21 cellular contexts compared by ENCODE assay signal in the genomic region with DNA sequence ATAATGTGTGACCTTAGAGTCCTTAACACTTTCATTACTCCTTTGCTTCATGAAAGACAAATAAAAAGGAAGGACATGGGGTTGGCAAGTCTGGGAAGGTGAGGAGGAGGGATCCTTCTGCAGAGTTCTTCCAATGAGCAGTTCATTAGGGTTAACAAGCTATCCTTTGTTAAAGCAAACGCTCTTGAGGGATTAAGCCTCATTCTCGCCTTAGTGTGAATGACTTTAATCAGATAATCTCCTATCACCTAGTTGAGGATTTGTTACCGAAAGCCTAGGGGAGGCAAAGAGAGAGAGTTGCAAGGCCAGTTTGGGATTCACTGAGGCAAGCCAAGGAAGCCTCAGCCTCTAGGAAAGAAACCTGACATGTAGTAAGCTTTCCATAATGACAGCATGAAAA. TPM values are rescaled to one million over a fixed set of nuclear protein-coding genes. Genes with fewer than 3 reads are reported as not detected.
DNase-seq lines count a peak whose midpoint lies in the region; ATAC-seq and TF ChIP-seq lines count a peak whose summit lies in the region.
"Had no signal": no experiment of that assay in that cellular context is flagged by ENCODE, and none has a peak within 500 bp of the region (broad histone marks: within the 10 kb centered on the region; RNA-seq: fewer than 3 reads in every experiment).

No MANE protein-coding gene starts in this region.

- no peak for DNase-seq in activated CD4-positive, alpha-beta T cell treated with anti-CD3 and anti-CD28 coated beads for 36 hours
- no peak for DNase-seq in activated CD4-positive, alpha-beta T cell treated with anti-CD3 and anti-CD28 coated beads, Interleukin-2, amount 50 U/mL, for 1 hour
- DNase-seq in T-cell (no peak), mesendoderm (peak; percentile 96), suprapubic skin (ENCODE audit: low spot score in 2 of 2) (no peak), NCI-H2107 (lab: John Stamatoyannopoulos, UW) (no peak), LoVo (ENCODE audit: low spot score) (no peak)
- DNase-seq in NK-92 treated with Interleukin-12 subunit alpha and Interleukin-12 subunit beta, amount 100 ng/mL, for 24 hours (lab: John Stamatoyannopoulos, UW) = no peak
- DNase-seq: activated CD8-positive, alpha-beta memory T cell treated with anti-CD3 and anti-CD28 coated beads for 24 hours; adrenal gland; Calu3; NCI-H1105; stimulated activated CD4-positive, alpha-beta T cell treated with anti-CD3 and anti-CD28 coated beads, Interleukin-2, amount 100 ng/mL, for 24 hours; stimulated activated naive CD4-positive, alpha-beta T cell; T1000 had no signal

- H3K79me1 ChIP-seq in mesendoderm (ENCODE audit: low read length) = no peaks in the 10 kb centered on the region

- CTCF ChIA-PET in activated CD4-positive, alpha-beta T cell treated with anti-CD3 and anti-CD28 coated beads for 36 hours (lab: Charles Lee) = interaction anchor here (3.3 kb wide), 1 partner anchor 19 kb away, joined by 14 read pairs; no protein-coding TSS in a partner anchor
- CTCF ChIA-PET in T-cell (lab: Charles Lee) = no interaction called here

- H3K79me2 ChIP-seq in mesendoderm (ENCODE audit: control insufficient read depth, insufficient read depth, low read length) = no peaks in the 10 kb centered on the region

- WGBS in mesendoderm (ENCODE audit: extremely low coverage, insufficient coverage, low lambda C conversion rate) = no CpG with 5 or more reads among the region's 3 CpGs
- WGBS in suprapubic skin = 80% methylated on average over 3 of the region's 3 CpGs

- H3K27ac ChIP-seq in mesendoderm (ENCODE audit: low read depth, low read length) (no peak overlapping the region), suprapubic skin (peak overlapping the region; percentile 21)
- H3K27ac ChIP-seq: 22Rv1, adrenal gland, cardiac muscle cell, hepatocyte had no signal

- no peak overlapping the region for H2BK15ac ChIP-seq in mesendoderm (replicated peaks; ENCODE audit: low read depth)

- no peak overlapping the region for H3K9ac ChIP-seq in mesendoderm (ENCODE audit: low read length)

- H4K8ac ChIP-seq in mesendoderm (ENCODE audit: low read depth, low read length) = no peak overlapping the region

- no peak for TF ChIP-seq CTCF in suprapubic skin (IDR thresholded peaks at IDR 0.05)

- no peak overlapping the region for H4K5ac ChIP-seq in mesendoderm (ENCODE audit: low read length)

- intact Hi-C loops in activated CD4-positive, alpha-beta T cell treated with anti-CD3 and anti-CD28 coated beads for 36 hours (cut with DNase I, micrococcal nuclease) = loop anchor here in 1 of 2 experiments (10.0 kb wide), 1 partner anchor 187 kb away; no protein-coding TSS in a partner anchor

- no peak overlapping the region for H3K23ac ChIP-seq in mesendoderm (ENCODE audit: low read length)

- peak overlapping the region; percentile 12 for H3K27ac Mint-ChIP-seq in activated CD4-positive, alpha-beta T cell treated with anti-CD3 and anti-CD28 coated beads for 36 hours
- H3K27ac Mint-ChIP-seq in T-cell = peak overlapping the region; percentile 66 to 91
- H3K27ac Mint-ChIP-seq: type B pancreatic cell had no signal

- H2BK5ac ChIP-seq in mesendoderm (ENCODE audit: low read length) = no peak overlapping the region

- H3K9me3 ChIP-seq in suprapubic skin = no peaks in the 10 kb centered on the region
- H3K9me3 ChIP-seq: adrenal gland had no signal

- H3K18ac ChIP-seq in mesendoderm (ENCODE audit: low read length) = no peak overlapping the region

- no peak overlapping the region for H3K4ac ChIP-seq in mesendoderm (ENCODE audit: low read depth, low read length)

- H3K27me3 Mint-ChIP-seq in activated CD4-positive, alpha-beta T cell treated with anti-CD3 and anti-CD28 coated beads for 36 hours = no peaks in the 10 kb centered on the region
- no peaks in the 10 kb centered on the region for H3K27me3 Mint-ChIP-seq in T-cell
- H3K27me3 Mint-ChIP-seq: type B pancreatic cell had no signal

- H3K27me3 ChIP-seq in mesendoderm (ENCODE audit: insufficient read depth, low read length, poor library complexity) (peaks cover 16% of the 10 kb centered on the region), suprapubic skin (no peaks in the 10 kb centered on the region)
- H3K27me3 ChIP-seq: adrenal gland, hepatocyte had no signal

- no peak overlapping the region for H3K4me3 Mint-ChIP-seq in activated CD4-positive, alpha-beta T cell treated with anti-CD3 and anti-CD28 coated beads for 36 hours
- H3K4me3 Mint-ChIP-seq in T-cell = peak overlapping the region in 1 of 3 donors; percentile 64
- H3K4me3 Mint-ChIP-seq: type B pancreatic cell had no signal

- TF ChIP-seq EP300 in suprapubic skin (IDR thresholded peaks at IDR 0.05) = no peak

- H2AK5ac ChIP-seq in mesendoderm (ENCODE audit: low read length) = no peak overlapping the region

- no peak overlapping the region for H3K56ac ChIP-seq in mesendoderm (ENCODE audit: low read length)

- H3K4me1 Mint-ChIP-seq in activated CD4-positive, alpha-beta T cell treated with anti-CD3 and anti-CD28 coated beads for 36 hours = peaks cover 86% of the 10 kb centered on the region
- H3K4me1 Mint-ChIP-seq in T-cell = peaks cover 85 to 89% (median 86%) of the 10 kb centered on the region in 3 donors

- H3K4me1 ChIP-seq in mesendoderm (ENCODE audit: control insufficient read depth, low read depth, low read length) (no peaks in the 10 kb centered on the region), suprapubic skin (peaks cover 66% of the 10 kb centered on the region)

- H3K4me3 ChIP-seq in mesendoderm (ENCODE audit: low read length) = no peak overlapping the region
- no peak overlapping the region for H3K4me3 ChIP-seq in suprapubic skin
- H3K4me3 ChIP-seq: adrenal gland, cardiac muscle cell, hepatocyte had no signal

- no peak overlapping the region for H3K4me2 ChIP-seq in mesendoderm (ENCODE audit: low read length)
- H3K4me2 ChIP-seq: hepatocyte had no signal

- H3K36me3 ChIP-seq in mesendoderm (ENCODE audit: control insufficient read depth, insufficient read depth, low read length) (no peaks in the 10 kb centered on the region), suprapubic skin (no peaks in the 10 kb centered on the region)
- H3K36me3 ChIP-seq: adrenal gland, cardiac muscle cell had no signal

- no peak overlapping the region for H2BK120ac ChIP-seq in mesendoderm (ENCODE audit: low read depth, low read length)

- peaks cover 2% of the 10 kb centered on the region for H3K9me3 Mint-ChIP-seq in activated CD4-positive, alpha-beta T cell treated with anti-CD3 and anti-CD28 coated beads for 36 hours (ENCODE audit: low read depth)
- H3K9me3 Mint-ChIP-seq in T-cell = no peaks in the 10 kb centered on the region
- H3K9me3 Mint-ChIP-seq: type B pancreatic cell had no signal

- H3K36me3 Mint-ChIP-seq in activated CD4-positive, alpha-beta T cell treated with anti-CD3 and anti-CD28 coated beads for 36 hours (ENCODE audit: low read depth) = peaks cover 4% of the 10 kb centered on the region
- peaks cover 26% of the 10 kb centered on the region for H3K36me3 Mint-ChIP-seq in T-cell
- H3K36me3 Mint-ChIP-seq: type B pancreatic cell had no signal

- ATAC-seq in activated CD4-positive, alpha-beta T cell treated with anti-CD3 and anti-CD28 coated beads for 36 hours = no peak
- no peak for ATAC-seq in T-cell (replicated peaks in 1 of 4)
- ATAC-seq: HCT116, SK-N-SH treated with all-trans-retinoic acid at 6 μM for 48 hours had no signal

- POLR2A ChIA-PET in activated CD4-positive, alpha-beta T cell treated with anti-CD3 and anti-CD28 coated beads for 36 hours (lab: Charles Lee) = no interaction called here
- POLR2A ChIA-PET in T-cell (lab: Charles Lee) = interaction anchor here (0.7 to 1.5 kb wide), 3 partner anchors 7 to 61 kb away, joined by 3 to 4 read pairs (median 3); a partner anchor contains a TSS

- no peak for TF ChIP-seq POLR2A in suprapubic skin (IDR thresholded peaks at IDR 0.05)

RNA-seq across cellular contexts. Expression of a gene that starts 7.4 kb away (rescaled TPM):
- 100 to 1,000 TPM; 317 to 481 TPM for total RNA-seq in activated CD4-positive, alpha-beta T cell treated with anti-CD3 and anti-CD28 coated beads for 36 hours
- total RNA-seq in T-cell (100 to 1,000 TPM; 408 to 705 (median 423) TPM), suprapubic skin (100 to 1,000 TPM; 258 to 478 (median 320) TPM)
- polyA plus RNA-seq in mesendoderm (2013, experiment 1 of 2) = 4.1 TPM
- 4.2 TPM for polyA plus RNA-seq in mesendoderm (2013, experiment 2 of 2)
